ENCODE assay signal across 1 cellular context in the genomic region with DNA sequence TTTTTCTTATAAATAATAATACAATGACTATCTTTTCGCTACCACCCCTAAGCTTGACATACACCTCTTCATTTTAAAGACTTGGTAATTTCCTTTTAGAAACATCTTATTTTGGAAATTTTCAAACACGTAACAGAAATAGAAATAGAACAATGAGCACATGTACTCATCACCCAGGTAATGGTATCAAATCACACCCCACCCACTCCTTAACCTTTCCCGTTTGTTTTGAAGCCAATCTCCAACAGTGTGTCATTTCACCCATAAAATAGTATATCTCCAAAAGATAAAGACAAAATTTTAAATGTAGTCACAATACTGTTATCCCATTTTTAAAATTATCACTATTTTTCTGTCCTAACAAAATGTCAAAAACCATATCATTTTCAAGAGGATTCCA. TPM values are rescaled to one million over a fixed set of nuclear protein-coding genes. Genes with fewer than 3 reads are reported as not detected.
"Had no signal": no experiment of that assay in that cellular context is flagged by ENCODE, and none has a peak within 500 bp of the region (broad histone marks: within the 10 kb centered on the region; RNA-seq: fewer than 3 reads in every experiment).

No MANE protein-coding gene starts in this region.

RNA-seq across cellular contexts. Expression of a gene that starts 16.6 kb away (rescaled TPM):
- total RNA-seq: Right ventricle myocardium superior had no signal
